In genomic region chr17:43445009-43445589, GRCh38 we compare ENCODE assay signal across 1 cellular context.
TF ChIP-seq lines count a peak whose summit lies in the region.

No MANE protein-coding gene starts in this region.

TF ChIP-seq in GM12891, 5 proteins besides CTCF, POLR2A, EP300 and RAD21:
- TF ChIP-seq POLR2AphosphoS5 (IDR thresholded peaks at IDR 0.05; ENCODE audit: low read depth, low read length) (no peak), POU2F2 (IDR thresholded peaks at IDR 0.05; ENCODE audit: low read depth, low read length) (no peak), SPI1 (IDR thresholded peaks at IDR 0.05; ENCODE audit: low read depth, low read length) (no peak), TAF1 (IDR thresholded peaks at IDR 0.05; ENCODE audit: low read depth, low read length) (no peak), PAX5 (IDR thresholded peaks at IDR 0.05; ENCODE audit: insufficient read depth, low read length, severe bottlenecking) (no peak)
TF ChIP-seq in GM12891: peak in this region for 0.
